In the genomic region with DNA sequence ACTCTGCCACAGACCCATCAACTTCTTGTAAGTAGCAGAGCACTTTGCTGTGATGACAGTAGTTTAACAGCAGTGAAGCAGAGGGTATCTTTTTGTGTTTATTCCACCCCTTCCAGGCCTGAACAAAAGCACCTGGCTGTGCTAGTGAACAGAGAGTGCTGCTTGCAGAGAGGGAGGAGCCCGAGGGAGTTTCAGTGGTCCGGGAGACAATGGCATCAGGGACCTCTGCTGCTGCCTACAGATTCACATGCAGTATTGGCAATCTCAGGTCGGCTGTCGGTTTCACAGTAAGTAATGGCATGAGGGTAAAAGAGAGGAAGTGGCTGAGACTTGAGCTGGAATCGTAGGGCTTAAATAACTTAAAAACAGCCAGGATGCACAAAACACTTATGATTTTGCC, we compare ENCODE assay signal across 15 cellular contexts.
DNase-seq lines count a peak whose midpoint lies in the region; ATAC-seq and TF ChIP-seq lines count a peak whose summit lies in the region.
"Had no signal": no experiment of that assay in that cellular context is flagged by ENCODE, and none has a peak within 500 bp of the region (broad histone marks: within the 10 kb centered on the region; RNA-seq: fewer than 3 reads in every experiment).

No MANE protein-coding gene starts in this region.

- H3K27ac ChIP-seq in DND-41 (ENCODE audit: low read length) (no peak overlapping the region; the same call in 1 of the 2 replicates), MM.1S (ENCODE audit: low read length) (peak overlapping the region; percentile 39; the same call in 1 of the 2 replicates), GM23248 (no peak overlapping the region)
- H3K27ac ChIP-seq: BLaER1 treated with 17β-estradiol and CSF1 and Interleukin-3, amounts not matched to agents 10 nM and 100 nM had no signal

- H3K9me2 ChIP-seq in MM.1S (replicated peaks; ENCODE audit: insufficient read depth, low read length) (no peaks in the 10 kb centered on the region), GM23248 (ENCODE audit: insufficient read depth) (no peaks in the 10 kb centered on the region)

- DNase-seq in DND-41 (peak; percentile 16), MM.1S (peak; percentile 92), MG63 (no peak), GM23248 (no peak)
- no peak for DNase-seq in activated CD4-positive, CD25-positive, alpha-beta regulatory T cell treated with anti-CD3 and anti-CD28 coated beads, Interleukin-2, amount 50 U/mL, for 72 hours
- DNase-seq: activated B cell treated with CpG ODN at 0.5 μM for 24 hours; activated naive CD4-positive, alpha-beta T cell treated with anti-CD3 and anti-CD28 coated beads, Interleukin-2, amount 50 U/mL, for 16 hours; mucosa of descending colon; NCI-H1694; right cardiac atrium; Right ventricle myocardium superior had no signal

- H3K27me3 ChIP-seq in DND-41 (ENCODE audit: insufficient read depth, low read length, poor library complexity): no peaks in the 10 kb centered on the region
- H3K27me3 ChIP-seq in MM.1S (replicated peaks; ENCODE audit: insufficient read depth, low read length): no peaks in the 10 kb centered on the region
- H3K27me3 ChIP-seq in MG63: no peaks in the 10 kb centered on the region
- no peaks in the 10 kb centered on the region for H3K27me3 ChIP-seq in GM23248 (replicated peaks; ENCODE audit: insufficient read depth)

- TF ChIP-seq CTCF in DND-41 (IDR thresholded peaks at IDR 0.05; ENCODE audit: borderline replicate concordance, extremely low read depth, low read length, poor library complexity, severe bottlenecking): peak; percentile 25
- TF ChIP-seq CTCF in MM.1S (IDR thresholded peaks at IDR 0.05; ENCODE audit: low read length): peak; percentile 29
- TF ChIP-seq CTCF in brain (conservative IDR thresholded peaks at IDR 0.05): no peak

- H3K9me3 Mint-ChIP-seq in brain: peaks cover 0 to 13% (median 8%) of the 10 kb centered on the region in 5 experiments

- no peaks in the 10 kb centered on the region for H3K27me3 Mint-ChIP-seq in brain
- H3K27me3 Mint-ChIP-seq: activated B cell treated with CpG ODN at 0.5 μM for 24 hours had no signal

- peak overlapping the region; percentile 53 for H2AFZ ChIP-seq in DND-41 (ENCODE audit: low read depth, low read length)
- H2AFZ ChIP-seq in MM.1S (ENCODE audit: low read length): peak overlapping the region; percentile 12; the same call in 1 of the 2 replicates
- H2AFZ ChIP-seq in GM23248: no peak overlapping the region

- peak overlapping the region; percentile 1 to 75 (median 54) for H3K27ac Mint-ChIP-seq in brain
- H3K27ac Mint-ChIP-seq: activated B cell treated with CpG ODN at 0.5 μM for 24 hours had no signal

- no peaks in the 10 kb centered on the region for H3K36me3 Mint-ChIP-seq in brain

- 20 to 38% methylated on average over 3 to 5 of the region's 5 CpGs for WGBS in GM23248 (ENCODE audit: low coverage in 1 of 2, low lambda C conversion rate in 2 of 2, missing lambda C conversion rate in 2 of 2), 2 experiments

- H3K79me2 ChIP-seq in DND-41 (ENCODE audit: insufficient read depth, low read length): no peaks in the 10 kb centered on the region
- no peaks in the 10 kb centered on the region for H3K79me2 ChIP-seq in MM.1S (ENCODE audit: low read length)
- no peaks in the 10 kb centered on the region for H3K79me2 ChIP-seq in GM23248 (ENCODE audit: insufficient read depth)

- H3K4me1 ChIP-seq in DND-41 (ENCODE audit: insufficient read depth, low read length) (peaks cover 13% of the 10 kb centered on the region), MM.1S (ENCODE audit: low read length) (peaks cover 18% of the 10 kb centered on the region), GM23248 (ENCODE audit: insufficient read depth) (no peaks in the 10 kb centered on the region)
- H3K4me1 ChIP-seq: BLaER1 treated with 17β-estradiol and CSF1 and Interleukin-3, amounts not matched to agents 10 nM and 100 nM had no signal

- peak overlapping the region in 2 of 5 experiments; percentile 38 to 41 for H3K4me3 Mint-ChIP-seq in brain
- H3K4me3 Mint-ChIP-seq: activated B cell treated with CpG ODN at 0.5 μM for 24 hours had no signal

- peaks cover 33% of the 10 kb centered on the region for H3K4me1 Mint-ChIP-seq in brain
- H3K4me1 Mint-ChIP-seq: activated B cell treated with CpG ODN at 0.5 μM for 24 hours had no signal

- H4K20me1 ChIP-seq in DND-41 (ENCODE audit: insufficient read depth, low read length) (no peaks in the 10 kb centered on the region), MM.1S (ENCODE audit: insufficient read depth, low read length) (no peaks in the 10 kb centered on the region), GM23248 (ENCODE audit: insufficient read depth) (no peaks in the 10 kb centered on the region)

- H3K4me3 ChIP-seq in DND-41 (ENCODE audit: low read depth in 1 of 2, low read length in 2 of 2): peak overlapping the region in 1 of 2 experiments; percentile 32; a peak in 1 of 4 replicates
- H3K4me3 ChIP-seq in MM.1S (ENCODE audit: low read length): no peak overlapping the region
- H3K4me3 ChIP-seq in MG63: no peak overlapping the region
- no peak overlapping the region for H3K4me3 ChIP-seq in GM23248
- H3K4me3 ChIP-seq: BLaER1 treated with 17β-estradiol and CSF1 and Interleukin-3, amounts not matched to agents 10 nM and 100 nM; mucosa of descending colon had no signal

- H3K4me2 ChIP-seq in DND-41 (ENCODE audit: insufficient read depth, low read length): peak overlapping the region; percentile 49
- H3K4me2 ChIP-seq in MM.1S (ENCODE audit: low read depth, low read length): peak overlapping the region; percentile 32; the same call in 1 of the 2 replicates
- no peak overlapping the region for H3K4me2 ChIP-seq in GM23248 (ENCODE audit: unreplicated experiment)
- H3K4me2 ChIP-seq: BLaER1 treated with 17β-estradiol and CSF1 and Interleukin-3, amounts not matched to agents 10 nM and 100 nM had no signal

- H3K9ac ChIP-seq in DND-41 (ENCODE audit: low read depth, low read length) (no peak overlapping the region), MM.1S (ENCODE audit: low read length) (no peak overlapping the region), GM23248 (no peak overlapping the region)
- H3K9ac ChIP-seq: BLaER1 treated with 17β-estradiol and CSF1 and Interleukin-3, amounts not matched to agents 10 nM and 100 nM had no signal

- H3F3A ChIP-seq in MM.1S (ENCODE audit: insufficient read depth, low read length) (peaks cover 13% of the 10 kb centered on the region), GM23248 (ENCODE audit: insufficient read depth) (no peaks in the 10 kb centered on the region)

- in situ Hi-C loops in GM23248 (cut with MboI): no loop called here

- H3K36me3 ChIP-seq in DND-41 (ENCODE audit: insufficient read depth, low read length) (no peaks in the 10 kb centered on the region), MM.1S (replicated peaks; ENCODE audit: insufficient read depth, low read length) (no peaks in the 10 kb centered on the region), MG63 (no peaks in the 10 kb centered on the region), GM23248 (ENCODE audit: low read depth) (no peaks in the 10 kb centered on the region)
- H3K36me3 ChIP-seq: BLaER1 treated with 17β-estradiol and CSF1 and Interleukin-3, amounts not matched to agents 10 nM and 100 nM had no signal

- no peaks in the 10 kb centered on the region for H3K9me3 ChIP-seq in DND-41 (ENCODE audit: insufficient read depth, low read length, severe bottlenecking)
- no peaks in the 10 kb centered on the region for H3K9me3 ChIP-seq in MM.1S (replicated peaks; ENCODE audit: insufficient read depth, low read length)
- no peaks in the 10 kb centered on the region for H3K9me3 ChIP-seq in MG63
- no peaks in the 10 kb centered on the region for H3K9me3 ChIP-seq in GM23248 (ENCODE audit: low read depth)
- H3K9me3 ChIP-seq: mucosa of descending colon had no signal

- ATAC-seq in DND-41 (ENCODE audit: insufficient read depth, low read depth) (peak; percentile 74), GM19463 (IDR thresholded peaks at IDR 0.05; ENCODE audit: unreplicated experiment) (peak; percentile 63), GM19328 (IDR thresholded peaks at IDR 0.05; ENCODE audit: unreplicated experiment) (no peak)
- ATAC-seq: mucosa of descending colon, right cardiac atrium had no signal

Comparison
In these comparisons a context has a peak if more than half of its experiments do, and no peak if none do; other contexts are left out.
1. DNase-seq: peak in DND-41 (single experiment) and MM.1S (single experiment); none in activated CD4-positive, CD25-positive, alpha-beta regulatory T cell treated with anti-CD3 and anti-CD28 coated beads, Interleukin-2, amount 50 U/mL, for 72 hours (single experiment), MG63 (single experiment) and GM23248 (single experiment).
2. CTCF ChIP-seq: peak in DND-41 (single experiment) and MM.1S (single experiment); none in brain (0 of 2).